Comparison of ENCODE assay signal across 8 cellular contexts in the genomic region with DNA sequence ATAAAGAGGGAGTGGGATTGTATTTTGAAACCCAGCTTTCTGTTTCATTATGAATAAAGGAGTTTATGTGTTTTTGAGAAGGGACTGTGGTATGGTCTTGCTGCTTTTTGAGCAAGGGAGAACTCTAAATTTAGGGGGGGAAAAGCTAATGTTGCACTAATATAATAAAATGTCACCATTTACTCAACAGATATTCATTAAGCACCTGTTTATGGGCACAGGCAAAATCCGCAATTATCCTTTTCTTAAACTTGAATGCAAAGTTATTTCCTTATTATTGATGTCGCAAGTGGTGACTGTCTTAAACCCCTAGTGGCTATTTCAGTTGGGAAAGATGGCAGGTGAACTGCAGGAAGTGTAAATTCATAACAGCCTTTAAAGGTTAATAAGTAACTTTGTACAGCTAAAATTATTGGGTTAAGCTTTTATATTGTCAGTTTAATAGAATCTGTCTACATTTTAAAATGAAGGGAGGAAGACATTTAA. TPM values are rescaled to one million over a fixed set of nuclear protein-coding genes. Genes with fewer than 3 reads are reported as not detected.
A peak's percentile ranks its signal among the peaks of the same experiment; 100 is the strongest.
DNase-seq lines count a peak whose midpoint lies in the region; ATAC-seq and TF ChIP-seq lines count a peak whose summit lies in the region.

No MANE protein-coding gene starts in this region.

- H2AFZ ChIP-seq in OCI-LY3 (ENCODE audit: low read depth, low read length): no peak overlapping the region

- peak overlapping the region; percentile 80 to 97 (median 90) for H3K4me3 Mint-ChIP-seq in naive thymus-derived CD4-positive, alpha-beta T cell

- WGBS in aorta, 2 donors: 50 to 55% methylated on average over 2 of the region's 2 CpGs

- ATAC-seq in HG02938 (IDR thresholded peaks at IDR 0.05; ENCODE audit: unreplicated experiment) (peak; percentile 36), aorta (ENCODE audit: low FRiP score) (no peak)
- ATAC-seq in naive thymus-derived CD4-positive, alpha-beta T cell: no peak

- H3K4me3 ChIP-seq in A673 (ENCODE audit: low read depth, low read length, poor library complexity, severe bottlenecking) (peak overlapping the region; percentile 97), OCI-LY3 (ENCODE audit: low read length) (peak overlapping the region; percentile 94), colonic mucosa (peak overlapping the region; percentile 91), aorta (ENCODE audit: low read length in 2 of 2) (no peak overlapping the region)
- peak overlapping the region; percentile 87 for H3K4me3 ChIP-seq in naive thymus-derived CD4-positive, alpha-beta T cell (ENCODE audit: low read length)

- no peaks in the 10 kb centered on the region for H3K27me3 Mint-ChIP-seq in naive thymus-derived CD4-positive, alpha-beta T cell

- peaks cover 0 to 2% (median 0%) of the 10 kb centered on the region in 11 donors for H3K9me3 Mint-ChIP-seq in naive thymus-derived CD4-positive, alpha-beta T cell

- TF ChIP-seq CTCF in A673 (conservative IDR thresholded peaks at IDR 0.05; ENCODE audit: low read depth, low read length) (peak; percentile 48), GM12873 (IDR thresholded peaks at IDR 0.05; ENCODE audit: insufficient read depth, low read depth, low read length, missing control alignments) (peak; percentile 45), OCI-LY3 (IDR thresholded peaks at IDR 0.05; ENCODE audit: low read depth, low read length) (no peak; the same call in 1 of the 2 replicates), colonic mucosa (IDR thresholded peaks at IDR 0.05) (peak; percentile 43)

- H3K27me3 ChIP-seq in A673 (replicated peaks; ENCODE audit: insufficient read depth, low read depth, low read length, poor library complexity) (no peaks in the 10 kb centered on the region), OCI-LY3 (ENCODE audit: low read depth, low read length) (no peaks in the 10 kb centered on the region), colonic mucosa (no peaks in the 10 kb centered on the region), aorta (ENCODE audit: control insufficient read depth in 1 of 2, insufficient read depth in 2 of 2, low read length in 1 of 2) (no peaks in the 10 kb centered on the region)
- no peaks in the 10 kb centered on the region for H3K27me3 ChIP-seq in naive thymus-derived CD4-positive, alpha-beta T cell (ENCODE audit: control insufficient read depth in 2 of 2, insufficient read depth in 2 of 2, low read length in 2 of 2)

- peak; percentile 45 for DNase-seq in A673 (ENCODE audit: low spot score)
- no peak for DNase-seq in colonic mucosa
- DNase-seq in naive thymus-derived CD4-positive, alpha-beta T cell: peak in 4 of 9 donors; percentile 40 to 57 (median 52)
- DNase-seq in NCI-H446 treated with DMSO at 0.1 percent for 48 hours (lab: John Stamatoyannopoulos, UW): no peak
- DNase-seq in aorta: no peak

- H3K9me3 ChIP-seq in A673 (ENCODE audit: low read depth, low read length, poor library complexity, severe bottlenecking) (no peaks in the 10 kb centered on the region), OCI-LY3 (ENCODE audit: insufficient read depth, low read length) (no peaks in the 10 kb centered on the region), colonic mucosa (no peaks in the 10 kb centered on the region), aorta (ENCODE audit: control insufficient read depth, low read length) (no peaks in the 10 kb centered on the region)
- no peaks in the 10 kb centered on the region for H3K9me3 ChIP-seq in naive thymus-derived CD4-positive, alpha-beta T cell (ENCODE audit: control insufficient read depth in 2 of 3, low read length in 3 of 3)

- H3K9ac ChIP-seq in OCI-LY3 (ENCODE audit: low read length) (peak overlapping the region; percentile 97), colonic mucosa (ENCODE audit: low read depth in 2 of 2, low read length in 2 of 2) (peak overlapping the region in 1 of 2 donors; percentile 95)

- intact Hi-C loops in A673 (cut with micrococcal nuclease; ENCODE audit: unreplicated experiment): loop anchor here (2.0 kb wide), 1 partner anchor 117 kb away; no protein-coding TSS in a partner anchor
- intact Hi-C loops in colonic mucosa (cut with DNase I): loop anchor here (10.0 kb wide), 1 partner anchor 119 kb away; no protein-coding TSS in a partner anchor
- intact Hi-C loops in naive thymus-derived CD4-positive, alpha-beta T cell (cut with micrococcal nuclease): loop anchor here (1.0 to 2.0 kb wide), 5 partner anchors 9 to 117 kb away; a partner anchor contains a TSS
- intact Hi-C loops in aorta (cut with DNase I): loop anchor here (2.0 to 10.0 kb wide), 2 partner anchors 95 to 129 kb away; a partner anchor contains a TSS

- H3K27ac Mint-ChIP-seq in naive thymus-derived CD4-positive, alpha-beta T cell: peak overlapping the region; percentile 74 to 98 (median 90)

- peaks cover 18% of the 10 kb centered on the region for H3K4me1 ChIP-seq in A673 (ENCODE audit: insufficient read depth, low read length, poor library complexity, severe bottlenecking)
- peaks cover 44% of the 10 kb centered on the region for H3K4me1 ChIP-seq in OCI-LY3 (ENCODE audit: low read length)
- H3K4me1 ChIP-seq in colonic mucosa: no peaks in the 10 kb centered on the region
- peaks cover 30 to 41% of the 10 kb centered on the region in 2 donors for H3K4me1 ChIP-seq in naive thymus-derived CD4-positive, alpha-beta T cell (ENCODE audit: control insufficient read depth in 2 of 2, insufficient read depth in 2 of 2, low read length in 2 of 2)
- H3K4me1 ChIP-seq in aorta (ENCODE audit: control insufficient read depth in 1 of 2, insufficient read depth in 2 of 2, low read length in 2 of 2): peaks cover 0 to 1% of the 10 kb centered on the region in 2 donors

- H3K36me3 ChIP-seq in A673 (ENCODE audit: insufficient read depth, low read length, poor library complexity, severe bottlenecking): no peaks in the 10 kb centered on the region
- peaks cover 10% of the 10 kb centered on the region for H3K36me3 ChIP-seq in OCI-LY3 (replicated peaks; ENCODE audit: low read depth, low read length)
- H3K36me3 ChIP-seq in colonic mucosa: no peaks in the 10 kb centered on the region
- peaks cover 0 to 10% (median 4%) of the 10 kb centered on the region in 3 experiments for H3K36me3 ChIP-seq in naive thymus-derived CD4-positive, alpha-beta T cell (ENCODE audit: control insufficient read depth in 2 of 3, insufficient read depth in 3 of 3, low read length in 3 of 3)
- H3K36me3 ChIP-seq in aorta (ENCODE audit: control insufficient read depth in 1 of 2, insufficient read depth in 2 of 2, low read length in 1 of 2): no peaks in the 10 kb centered on the region

- H3K27ac ChIP-seq in A673 (ENCODE audit: low read depth, low read length, poor library complexity, severe bottlenecking) (no peak overlapping the region), OCI-LY3 (ENCODE audit: low read length) (peak overlapping the region; percentile 87), colonic mucosa (peak overlapping the region; percentile 96), aorta (ENCODE audit: low read depth in 1 of 2, low read length in 2 of 2) (no peak overlapping the region)
- peak overlapping the region; percentile 98 for H3K27ac ChIP-seq in naive thymus-derived CD4-positive, alpha-beta T cell (ENCODE audit: low read depth, low read length)

- H3K36me3 Mint-ChIP-seq in naive thymus-derived CD4-positive, alpha-beta T cell: peaks cover 0 to 33% (median 4%) of the 10 kb centered on the region in 5 donors

- peaks cover 17 to 62% (median 46%) of the 10 kb centered on the region in 7 donors for H3K4me1 Mint-ChIP-seq in naive thymus-derived CD4-positive, alpha-beta T cell

- H3K4me2 ChIP-seq in OCI-LY3 (ENCODE audit: low read length): peak overlapping the region; percentile 72

- BruUV-seq in A673 (replicated peaks; lab: Mats Ljungman, UMichigan): no TSS peak

- peaks cover 24% of the 10 kb centered on the region for H4K20me1 ChIP-seq in OCI-LY3 (ENCODE audit: insufficient read depth, low read length)

- POLR2A ChIA-PET in A673 (lab: Charles Lee; ENCODE audit: low non-redundant PET): interaction anchor here (0.7 kb wide), 1 partner anchor 265 kb away, joined by 3 read pairs; no protein-coding TSS in a partner anchor
- POLR2A ChIA-PET in naive thymus-derived CD4-positive, alpha-beta T cell (lab: Charles Lee): interaction anchor here (0.6 to 7.4 kb wide), 35 partner anchors 12 to 140 kb away, joined by 3 to 237 read pairs (median 8); a partner anchor contains a TSS

- CTCF ChIA-PET in A673 (lab: Charles Lee): no interaction called here
- CTCF ChIA-PET in naive thymus-derived CD4-positive, alpha-beta T cell (lab: Charles Lee): interaction anchor here (0.9 to 4.1 kb wide), 21 partner anchors 10 to 130 kb away, joined by 3 to 35 read pairs (median 5); no protein-coding TSS in a partner anchor

- H3K79me2 ChIP-seq in OCI-LY3 (ENCODE audit: low read length): peaks cover 92% of the 10 kb centered on the region

RNA-seq across cellular contexts. Expression of a gene that starts 1.5 kb away (rescaled TPM):
- total RNA-seq in A673 (2021) (25.5 and 26.6 TPM in 2 replicates), colonic mucosa (100 to 1,000 TPM in 1 of 2 donors, 10 to 100 TPM in 1; 74.2 to 110 TPM), aorta (10 to 100 TPM; 20.4 to 25.6 TPM)
- total RNA-seq in naive thymus-derived CD4-positive, alpha-beta T cell: 100 to 1,000 TPM; 143 to 265 (median 215) TPM
- 100 to 1,000 TPM; 348 to 482 TPM for polyA plus RNA-seq in naive thymus-derived CD4-positive, alpha-beta T cell
- polyA plus RNA-seq in aorta: 10 to 100 TPM; 12.1 to 30.2 TPM

Comparison
In these comparisons a context has a peak if more than half of its experiments do, and no peak if none do; other contexts are left out.
1. H3K27ac ChIP-seq: peak in OCI-LY3 (single experiment), colonic mucosa (single experiment) and naive thymus-derived CD4-positive, alpha-beta T cell (single experiment); none in A673 (single experiment) and aorta (0 of 2).
2. H3K4me3 ChIP-seq: peak in A673 (single experiment), OCI-LY3 (single experiment), colonic mucosa (single experiment) and naive thymus-derived CD4-positive, alpha-beta T cell (single experiment); none in aorta (0 of 2).